1 cellular context compared by ENCODE assay signal in the genomic region with DNA sequence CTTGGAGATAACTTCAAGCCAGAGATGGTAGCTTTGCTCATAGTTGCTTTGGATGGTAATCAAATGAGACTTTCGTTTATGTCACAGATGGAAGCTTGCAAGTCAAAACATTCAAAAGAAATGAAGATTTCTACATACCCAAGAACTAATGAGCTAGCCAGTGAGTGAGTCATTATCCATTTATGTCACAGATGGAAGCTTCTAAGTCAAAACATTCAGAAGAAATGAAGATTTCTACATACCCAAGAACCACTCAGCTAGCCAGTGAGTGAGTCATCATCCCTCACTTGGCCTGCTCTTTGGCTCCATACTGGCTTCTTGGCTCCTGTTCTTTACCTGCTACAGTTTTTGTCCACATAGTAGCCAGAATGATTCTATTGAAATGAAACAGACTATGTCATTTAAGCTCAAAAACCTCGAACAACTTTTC.
TF ChIP-seq lines count a peak whose summit lies in the region.

No MANE protein-coding gene starts in this region.

TF ChIP-seq in IMR-90, 13 proteins besides CTCF, POLR2A, EP300 and RAD21:
- no peak for TF ChIP-seq MXI1 (IDR thresholded peaks at IDR 0.05; ENCODE audit: borderline replicate concordance, low read depth, low read length)
- no peak for TF ChIP-seq CHD1 (IDR thresholded peaks at IDR 0.05; ENCODE audit: low read depth, low read length)
- TF ChIP-seq RFX5 (IDR thresholded peaks at IDR 0.05; ENCODE audit: low read depth, low read length), result no peak
- peak; percentile 93 for TF ChIP-seq CEBPB (IDR thresholded peaks at IDR 0.05; ENCODE audit: low read depth, low read length)
- TF ChIP-seq MAFK (IDR thresholded peaks at IDR 0.05; ENCODE audit: low read depth, low read length), result peak; percentile 24; the same call in 1 of the 2 replicates
- peak; percentile 99 for TF ChIP-seq FOS (IDR thresholded peaks at IDR 0.05; ENCODE audit: low read depth, low read length)
- no peak for TF ChIP-seq SMC3 (IDR thresholded peaks at IDR 0.05; ENCODE audit: low read depth, low read length)
- no peak for TF ChIP-seq NFE2L2 (IDR thresholded peaks at IDR 0.05; ENCODE audit: low read depth, low read length)
- TF ChIP-seq RCOR1 (IDR thresholded peaks at IDR 0.05; ENCODE audit: insufficient replicate concordance, low read length), result peak; percentile 21
- no peak for TF ChIP-seq MAZ (IDR thresholded peaks at IDR 0.05; ENCODE audit: borderline replicate concordance, low read depth, low read length)
- TF ChIP-seq BHLHE40 (IDR thresholded peaks at IDR 0.05; ENCODE audit: low read depth, low read length), result peak; percentile 79
- TF ChIP-seq, protein P1, sequence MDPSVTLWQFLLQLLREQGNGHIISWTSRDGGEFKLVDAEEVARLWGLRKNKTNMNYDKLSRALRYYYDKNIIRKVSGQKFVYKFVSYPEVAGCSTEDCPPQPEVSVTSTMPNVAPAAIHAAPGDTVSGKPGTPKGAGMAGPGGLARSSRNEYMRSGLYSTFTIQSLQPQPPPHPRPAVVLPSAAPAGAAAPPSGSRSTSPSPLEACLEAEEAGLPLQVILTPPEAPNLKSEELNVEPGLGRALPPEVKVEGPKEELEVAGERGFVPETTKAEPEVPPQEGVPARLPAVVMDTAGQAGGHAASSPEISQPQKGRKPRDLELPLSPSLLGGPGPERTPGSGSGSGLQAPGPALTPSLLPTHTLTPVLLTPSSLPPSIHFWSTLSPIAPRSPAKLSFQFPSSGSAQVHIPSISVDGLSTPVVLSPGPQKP (IDR thresholded peaks at IDR 0.05; ENCODE audit: borderline replicate concordance, low read depth, low read length), result no peak
TF ChIP-seq in IMR-90: peak in this region for 5.
